In the genomic region with DNA sequence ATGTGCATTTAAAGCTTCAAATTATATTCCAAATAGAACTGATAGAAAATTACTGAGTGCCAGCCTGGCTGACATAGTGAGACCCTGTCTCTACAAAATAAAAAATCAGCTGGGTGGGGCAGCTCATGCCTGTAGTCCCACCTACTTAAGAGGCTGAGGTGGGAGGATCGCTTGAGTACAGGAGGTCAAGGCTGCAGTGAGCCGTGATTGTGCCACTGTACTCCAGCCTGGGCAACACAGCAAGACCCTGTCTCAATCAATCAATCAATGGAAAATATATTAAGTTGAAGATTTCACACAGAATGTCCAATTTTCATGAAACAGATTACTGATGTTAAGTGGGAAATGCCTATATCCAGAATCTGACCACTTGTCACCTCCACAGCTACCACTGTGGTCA, we compare ENCODE assay signal across 24 cellular contexts. TPM values are rescaled to one million over a fixed set of nuclear protein-coding genes. Genes with fewer than 3 reads are reported as not detected.
"Had no signal": no experiment of that assay in that cellular context is flagged by ENCODE, and none has a peak within 500 bp of the region (broad histone marks: within the 10 kb centered on the region; RNA-seq: fewer than 3 reads in every experiment).

No MANE protein-coding gene starts in this region.

- H3K9me3 Mint-ChIP-seq: naive thymus-derived CD4-positive, alpha-beta T cell; neural crest cell had no signal

- H3K36me3 ChIP-seq: right atrium auricular region, thyroid gland, upper lobe of left lung, uterus had no signal

- ATAC-seq: heart right ventricle; left lobe of liver; naive thymus-derived CD4-positive, alpha-beta T cell had no signal

- H3K27me3 ChIP-seq: esophagus muscularis mucosa, gastrocnemius medialis, heart right ventricle, right atrium auricular region, thyroid gland, upper lobe of left lung, uterus had no signal

- H3K27ac ChIP-seq: coronary artery, esophagus muscularis mucosa, heart right ventricle, right atrium auricular region, thyroid gland, upper lobe of left lung, uterus had no signal

- H3K27me3 Mint-ChIP-seq: naive thymus-derived CD4-positive, alpha-beta T cell had no signal

- H3K4me1 ChIP-seq: uterus had no signal

- H3K4me3 Mint-ChIP-seq: naive thymus-derived CD4-positive, alpha-beta T cell had no signal

- H3K4me3 ChIP-seq: coronary artery, esophagus muscularis mucosa, gastrocnemius medialis, heart right ventricle, right atrium auricular region, smooth muscle cell, thyroid gland, upper lobe of left lung, uterus had no signal

- DNase-seq: effector memory CD4-positive, alpha-beta T cell; heart right ventricle; hypothalamus; mammary epithelial cell; naive thymus-derived CD4-positive, alpha-beta T cell; stimulated activated CD4-positive, alpha-beta T cell treated with anti-CD3 and anti-CD28 coated beads, Interleukin-2, amount 100 ng/mL, for 48 hours; stimulated activated naive CD4-positive, alpha-beta T cell treated with Interleukin-2 at 50 U/mL for 16 hours; thyroid gland; upper lobe of left lung; uterus had no signal

- H3K9me3 ChIP-seq: esophagus muscularis mucosa, gastrocnemius medialis, heart right ventricle, right atrium auricular region, thyroid gland, upper lobe of left lung, uterus had no signal

RNA-seq across cellular contexts. Expression of a gene that starts 55.8 kb away (rescaled TPM):
- total RNA-seq: chondrocyte; dermis microvascular lymphatic vessel endothelial cell; fibroblast of villous mesenchyme; gastrocnemius medialis; heart right ventricle; left lobe of liver; lower leg skin; mesenteric fat pad; mononuclear cell; naive thymus-derived CD4-positive, alpha-beta T cell; osteocyte; right atrium auricular region; smooth muscle cell; thyroid gland had no signal
